In the genomic region with DNA sequence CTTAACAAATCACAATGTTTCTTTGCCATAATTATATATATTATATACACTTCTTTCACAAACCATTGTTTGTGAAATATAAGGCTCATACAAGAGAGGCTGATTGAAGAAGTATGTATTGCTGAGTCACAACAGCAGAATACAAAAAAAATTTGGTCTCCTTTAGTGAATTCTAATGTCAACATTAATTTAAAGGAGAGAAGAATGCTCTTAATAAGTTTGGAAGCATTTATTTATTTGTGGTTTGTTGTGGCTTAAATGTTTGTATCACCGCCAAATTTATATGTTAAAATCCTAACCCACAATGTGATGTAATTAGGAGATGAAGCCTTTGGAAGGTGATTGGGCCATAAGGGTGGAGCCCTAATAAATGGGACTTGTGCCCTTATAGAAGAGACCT, we compare ENCODE assay signal across 18 cellular contexts.
DNase-seq lines count a peak whose midpoint lies in the region; ATAC-seq, FAIRE-seq and TF ChIP-seq lines count a peak whose summit lies in the region.
"Had no signal": no experiment of that assay in that cellular context is flagged by ENCODE, and none has a peak within 500 bp of the region (broad histone marks: within the 10 kb centered on the region; RNA-seq: fewer than 3 reads in every experiment).

No MANE protein-coding gene starts in this region.

- H3K9me1 ChIP-seq in endothelial cell of umbilical vein (replicated peaks; ENCODE audit: control insufficient read depth, extremely low read depth, insufficient read depth, low read length): no peaks in the 10 kb centered on the region

- no peak overlapping the region for H2AFZ ChIP-seq in OCI-LY1 (ENCODE audit: low read length)
- peak overlapping the region; percentile 7 for H2AFZ ChIP-seq in endothelial cell of umbilical vein (ENCODE audit: low read depth, low read length)

- H3K27ac Mint-ChIP-seq in activated CD8-positive, alpha-beta T cell treated with anti-CD3 and anti-CD28 coated beads for 36 hours: peak overlapping the region; percentile 61
- H3K27ac Mint-ChIP-seq in activated CD8-positive, alpha-beta T cell treated with anti-CD3 and anti-CD28 coated beads, Interleukin-2, amount 10 ng/mL, durations not matched to agents 7 days and 5 days: no peak overlapping the region
- peak overlapping the region; percentile 59 for H3K27ac Mint-ChIP-seq in stimulated activated memory B cell treated with anti-CD40 and anti-IgM and Interleukin-4, amounts not matched to agents 10 μg/mL and 1 μg/mL and 100 μg/mL, for 72 hours
- H3K27ac Mint-ChIP-seq: activated T-helper 1 cell treated with anti-CD3 and anti-CD28 coated beads, Interleukin-12 subunit alpha, Interleukin-12 subunit beta, Interleukin-2, Interleukin-4 antibody, amounts not matched to agents 30 ng/mL and 10 ng/mL and 1 ng/mL, durations not matched to agents 14 hours and 24 hours and 36 hours; progenitor cell of endocrine pancreas had no signal

- TF ChIP-seq CTCF in activated CD8-positive, alpha-beta T cell treated with anti-CD3 and anti-CD28 coated beads for 36 hours (IDR thresholded peaks at IDR 0.05): no peak
- TF ChIP-seq CTCF in OCI-LY1 (IDR thresholded peaks at IDR 0.05; ENCODE audit: low read length) (no peak), endothelial cell of umbilical vein (IDR thresholded peaks at IDR 0.05; ENCODE audit: extremely low read depth in 1 of 2, insufficient read depth in 1 of 2, low read depth in 1 of 2, low read length in 2 of 2) (no peak)

- no peaks in the 10 kb centered on the region for H3F3A ChIP-seq in OCI-LY1 (ENCODE audit: insufficient read depth, low read length)

- TF ChIP-seq POLR2A in endothelial cell of umbilical vein (IDR thresholded peaks at IDR 0.05; ENCODE audit: low read depth, low read length) (no peak), GM12891 (IDR thresholded peaks at IDR 0.05; ENCODE audit: low read depth, low read length) (no peak)

- peaks cover 6% of the 10 kb centered on the region for H3K9me3 Mint-ChIP-seq in activated CD8-positive, alpha-beta T cell treated with anti-CD3 and anti-CD28 coated beads for 36 hours
- peaks cover 13% of the 10 kb centered on the region for H3K9me3 Mint-ChIP-seq in activated CD8-positive, alpha-beta T cell treated with anti-CD3 and anti-CD28 coated beads, Interleukin-2, amount 10 ng/mL, durations not matched to agents 7 days and 5 days (ENCODE audit: insufficient read depth)
- H3K9me3 Mint-ChIP-seq in stimulated activated memory B cell treated with anti-CD40 and anti-IgM and Interleukin-4, amounts not matched to agents 10 μg/mL and 1 μg/mL and 100 μg/mL, for 72 hours: no peaks in the 10 kb centered on the region

- H3K4me2 ChIP-seq in OCI-LY1 (ENCODE audit: low read length) (no peak overlapping the region; the same call in 1 of the 2 replicates), endothelial cell of umbilical vein (ENCODE audit: insufficient read depth, low read length) (no peak overlapping the region)
- H3K4me2 ChIP-seq: A549 had no signal

- peaks cover 3% of the 10 kb centered on the region for H3K36me3 Mint-ChIP-seq in activated CD8-positive, alpha-beta T cell treated with anti-CD3 and anti-CD28 coated beads for 36 hours (ENCODE audit: low read depth)
- H3K36me3 Mint-ChIP-seq in activated CD8-positive, alpha-beta T cell treated with anti-CD3 and anti-CD28 coated beads, Interleukin-2, amount 10 ng/mL, durations not matched to agents 7 days and 5 days (ENCODE audit: low read depth): peaks cover 11% of the 10 kb centered on the region
- no peaks in the 10 kb centered on the region for H3K36me3 Mint-ChIP-seq in stimulated activated memory B cell treated with anti-CD40 and anti-IgM and Interleukin-4, amounts not matched to agents 10 μg/mL and 1 μg/mL and 100 μg/mL, for 72 hours

- POLR2A ChIA-PET in activated CD8-positive, alpha-beta T cell treated with anti-CD3 and anti-CD28 coated beads for 36 hours (lab: Charles Lee): interaction anchor here (6.2 kb wide), 1 partner anchor 126 kb away, joined by 50 read pairs; a partner anchor contains a TSS
- POLR2A ChIA-PET in activated CD8-positive, alpha-beta T cell treated with anti-CD3 and anti-CD28 coated beads, Interleukin-2, amount 10 ng/mL, durations not matched to agents 7 days and 5 days (lab: Charles Lee): no interaction called here
- POLR2A ChIA-PET in endothelial cell of umbilical vein (lab: Charles Lee): no interaction called here

- H3K4me1 ChIP-seq in OCI-LY1 (ENCODE audit: insufficient read depth, low read length, severe bottlenecking) (peaks cover 59% of the 10 kb centered on the region), endothelial cell of umbilical vein (ENCODE audit: control insufficient read depth, extremely low read depth, insufficient read depth, low read length) (peaks cover 22% of the 10 kb centered on the region)

- H3K4me3 ChIP-seq in OCI-LY1 (ENCODE audit: low read depth, low read length, poor library complexity, severe bottlenecking) (no peak overlapping the region), endothelial cell of umbilical vein (replicated peaks in 1 of 3; ENCODE audit: insufficient read depth in 1 of 3, low read depth in 1 of 3, low read length in 3 of 3) (no peak overlapping the region)
- H3K4me3 ChIP-seq: A549 had no signal

- no peaks in the 10 kb centered on the region for H3K27me3 Mint-ChIP-seq in activated CD8-positive, alpha-beta T cell treated with anti-CD3 and anti-CD28 coated beads for 36 hours
- peaks cover 2% of the 10 kb centered on the region for H3K27me3 Mint-ChIP-seq in activated CD8-positive, alpha-beta T cell treated with anti-CD3 and anti-CD28 coated beads, Interleukin-2, amount 10 ng/mL, durations not matched to agents 7 days and 5 days (ENCODE audit: low read depth)
- no peaks in the 10 kb centered on the region for H3K27me3 Mint-ChIP-seq in stimulated activated memory B cell treated with anti-CD40 and anti-IgM and Interleukin-4, amounts not matched to agents 10 μg/mL and 1 μg/mL and 100 μg/mL, for 72 hours
- H3K27me3 Mint-ChIP-seq: progenitor cell of endocrine pancreas had no signal

- no peak overlapping the region for H3K4me3 Mint-ChIP-seq in activated CD8-positive, alpha-beta T cell treated with anti-CD3 and anti-CD28 coated beads for 36 hours
- H3K4me3 Mint-ChIP-seq in activated CD8-positive, alpha-beta T cell treated with anti-CD3 and anti-CD28 coated beads, Interleukin-2, amount 10 ng/mL, durations not matched to agents 7 days and 5 days: no peak overlapping the region
- H3K4me3 Mint-ChIP-seq in stimulated activated memory B cell treated with anti-CD40 and anti-IgM and Interleukin-4, amounts not matched to agents 10 μg/mL and 1 μg/mL and 100 μg/mL, for 72 hours: no peak overlapping the region
- H3K4me3 Mint-ChIP-seq: activated T-helper 1 cell treated with anti-CD3 and anti-CD28 coated beads, Interleukin-12 subunit alpha, Interleukin-12 subunit beta, Interleukin-2, Interleukin-4 antibody, amounts not matched to agents 30 ng/mL and 10 ng/mL and 1 ng/mL, durations not matched to agents 14 hours and 24 hours and 36 hours had no signal

- H3K4me1 Mint-ChIP-seq in activated CD8-positive, alpha-beta T cell treated with anti-CD3 and anti-CD28 coated beads for 36 hours (ENCODE audit: low read depth): peaks cover 41% of the 10 kb centered on the region
- H3K4me1 Mint-ChIP-seq in activated CD8-positive, alpha-beta T cell treated with anti-CD3 and anti-CD28 coated beads, Interleukin-2, amount 10 ng/mL, durations not matched to agents 7 days and 5 days (ENCODE audit: low read depth): peaks cover 35% of the 10 kb centered on the region
- H3K4me1 Mint-ChIP-seq in stimulated activated memory B cell treated with anti-CD40 and anti-IgM and Interleukin-4, amounts not matched to agents 10 μg/mL and 1 μg/mL and 100 μg/mL, for 72 hours: peaks cover 52% of the 10 kb centered on the region

- no peak overlapping the region for H3K9ac ChIP-seq in OCI-LY1 (ENCODE audit: low read length)
- H3K9ac ChIP-seq in endothelial cell of umbilical vein (replicated peaks; ENCODE audit: extremely low read depth, insufficient read depth, low read length): no peak overlapping the region

- ATAC-seq in activated CD8-positive, alpha-beta T cell treated with anti-CD3 and anti-CD28 coated beads for 36 hours: no peak
- ATAC-seq in activated CD8-positive, alpha-beta T cell treated with anti-CD3 and anti-CD28 coated beads, Interleukin-2, amount 10 ng/mL, durations not matched to agents 7 days and 5 days: no peak
- ATAC-seq in stimulated activated memory B cell treated with anti-CD40 and anti-IgM and Interleukin-4, amounts not matched to agents 10 μg/mL and 1 μg/mL and 100 μg/mL, for 72 hours: no peak
- ATAC-seq in GM21723 (IDR thresholded peaks at IDR 0.05; ENCODE audit: unreplicated experiment): no peak
- ATAC-seq: A549, left ventricle myocardium superior had no signal

- no peaks in the 10 kb centered on the region for H3K9me2 ChIP-seq in OCI-LY1 (ENCODE audit: low read depth, low read length)

- dilution Hi-C loops in endothelial cell of umbilical vein (cut with MboI; ENCODE audit: extremely low pct_ligation_motif_present, low sequenced_read_pairs): no loop called here

- H3K27me3 ChIP-seq in OCI-LY1 (ENCODE audit: insufficient read depth, low read length): no peaks in the 10 kb centered on the region
- no peaks in the 10 kb centered on the region for H3K27me3 ChIP-seq in endothelial cell of umbilical vein (ENCODE audit: control insufficient read depth in 2 of 2, insufficient read depth in 2 of 2, low read length in 2 of 2)

- peak overlapping the region; percentile 76 for H3K27ac ChIP-seq in OCI-LY1 (ENCODE audit: low read depth, low read length, poor library complexity, severe bottlenecking)
- H3K27ac ChIP-seq in endothelial cell of umbilical vein (ENCODE audit: insufficient read depth, low read depth, low read length): peak overlapping the region; percentile 73

- no peaks in the 10 kb centered on the region for H4K20me1 ChIP-seq in OCI-LY1 (ENCODE audit: insufficient read depth, low read length)
- H4K20me1 ChIP-seq in endothelial cell of umbilical vein (replicated peaks; ENCODE audit: control insufficient read depth, extremely low read depth, insufficient read depth, low read length): no peaks in the 10 kb centered on the region

- no peak for FAIRE-seq in endothelial cell of umbilical vein (lab: Jason Lieb, UNC)
- no peak for FAIRE-seq in GM12891 (lab: Jason Lieb, UNC)
- FAIRE-seq: A549 had no signal

- DNase-seq in activated CD8-positive, alpha-beta T cell treated with anti-CD3 and anti-CD28 coated beads for 36 hours: no peak
- no peak for DNase-seq in activated CD8-positive, alpha-beta T cell treated with anti-CD3 and anti-CD28 coated beads, Interleukin-2, amount 10 ng/mL, durations not matched to agents 7 days and 5 days
- DNase-seq in endothelial cell of umbilical vein (ENCODE audit: low read depth, low spot score): no peak
- no peak for DNase-seq in GM12891 (ENCODE audit: insufficient read length, low spot score)
- no peak for DNase-seq in NCI-H2029 treated with DMSO at 0.1 percent for 48 hours (lab: John Stamatoyannopoulos, UW)
- DNase-seq: activated CD4-positive, alpha-beta T cell treated with anti-CD3 and anti-CD28 coated beads, Interleukin-2, amount 50 U/mL, for 48 hours; amniotic stem cell; dermis blood vessel endothelial cell; left ventricle myocardium superior; NCI-H69; SHP77; stimulated activated CD4-positive, alpha-beta T cell treated with anti-CD3 and anti-CD28 coated beads, Interleukin-15, amount 100 ng/mL, for 24 hours had no signal

- H3K79me2 ChIP-seq in OCI-LY1 (ENCODE audit: insufficient read depth, low read length) (no peaks in the 10 kb centered on the region), endothelial cell of umbilical vein (ENCODE audit: control insufficient read depth, insufficient read depth, low read length) (no peaks in the 10 kb centered on the region)

- H3K9me3 ChIP-seq in OCI-LY1 (ENCODE audit: low read length) (no peaks in the 10 kb centered on the region), endothelial cell of umbilical vein (replicated peaks; ENCODE audit: control insufficient read depth, insufficient read depth, low read length) (no peaks in the 10 kb centered on the region)
- H3K9me3 ChIP-seq: A549 had no signal

- intact Hi-C loops in activated CD8-positive, alpha-beta T cell treated with anti-CD3 and anti-CD28 coated beads for 36 hours (cut with micrococcal nuclease): loop anchor here (5.0 kb wide), 1 partner anchor 66 kb away; no protein-coding TSS in a partner anchor
- intact Hi-C loops in endothelial cell of umbilical vein (cut with micrococcal nuclease): loop anchor here (1.0 to 2.0 kb wide), 2 partner anchors 25 to 65 kb away; no protein-coding TSS in a partner anchor

- no TSS peak for BruUV-seq in endothelial cell of umbilical vein (replicated peaks; lab: Mats Ljungman, UMichigan)

- H3K36me3 ChIP-seq in OCI-LY1 (ENCODE audit: insufficient read depth, low read length) (no peaks in the 10 kb centered on the region), endothelial cell of umbilical vein (ENCODE audit: control insufficient read depth in 2 of 2, extremely low read depth in 1 of 2, insufficient read depth in 2 of 2, low read length in 2 of 2) (no peaks in the 10 kb centered on the region)

- CTCF ChIA-PET in activated CD8-positive, alpha-beta T cell treated with anti-CD3 and anti-CD28 coated beads for 36 hours (lab: Charles Lee): interaction anchor here (0.8 to 4.8 kb wide), 3 partner anchors 65 to 125 kb away, joined by 3 to 26 read pairs (median 3); a partner anchor contains a TSS
- CTCF ChIA-PET in activated CD8-positive, alpha-beta T cell treated with anti-CD3 and anti-CD28 coated beads, Interleukin-2, amount 10 ng/mL, durations not matched to agents 7 days and 5 days (lab: Charles Lee): interaction anchor here (2.4 to 4.6 kb wide), 2 partner anchors 121 to 126 kb away, joined by 15 to 41 read pairs; a partner anchor contains a TSS
- CTCF ChIA-PET in endothelial cell of umbilical vein (lab: Charles Lee): interaction anchor here (1.0 to 1.4 kb wide), 2 partner anchors 124 to 127 kb away, joined by 3 to 6 read pairs; a partner anchor contains a TSS
